Comparison of ENCODE assay signal across 12 cellular contexts in genomic region chr1:243415663-243416365, GRCh38.
DNase-seq lines count a peak whose midpoint lies in the region; ATAC-seq lines count a peak whose summit lies in the region.
"Had no signal": no experiment of that assay in that cellular context is flagged by ENCODE, and none has a peak within 500 bp of the region (broad histone marks: within the 10 kb centered on the region; RNA-seq: fewer than 3 reads in every experiment).

No MANE protein-coding gene starts in this region.

- peak overlapping the region; percentile 48 for H3K27ac ChIP-seq in cingulate gyrus (ENCODE audit: low read depth, low read length)
- H3K27ac ChIP-seq: gastrocnemius medialis had no signal

- no peak for DNase-seq in activated naive CD8-positive, alpha-beta T cell treated with anti-CD3 and anti-CD28 coated beads, Interleukin-2, amount 10 ng/mL, durations not matched to agents 7 days and 5 days
- no peak for DNase-seq in activated naive CD8-positive, alpha-beta T cell treated with anti-CD3 and anti-CD28 coated beads for 36 hours
- DNase-seq in NCI-H524 treated with DMSO at 0.1 percent for 48 hours (lab: John Stamatoyannopoulos, UW) (peak; percentile 92), A172 (ENCODE audit: low spot score) (no peak), iPS-NIHi11 (ENCODE audit: low spot score) (no peak), foreskin melanocyte (no peak)
- DNase-seq: activated CD8-positive, alpha-beta memory T cell treated with anti-CD3 and anti-CD28 coated beads for 24 hours; DMS53; gastrocnemius medialis; NCI-H1048 had no signal

- no peak for ATAC-seq in activated naive CD8-positive, alpha-beta T cell treated with anti-CD3 and anti-CD28 coated beads, Interleukin-2, amount 10 ng/mL, durations not matched to agents 7 days and 5 days (ENCODE audit: low read depth)
- no peak for ATAC-seq in GM19328 (IDR thresholded peaks at IDR 0.05; ENCODE audit: unreplicated experiment)
- ATAC-seq: gastrocnemius medialis had no signal

- H3K27me3 Mint-ChIP-seq in activated naive CD8-positive, alpha-beta T cell treated with anti-CD3 and anti-CD28 coated beads, Interleukin-2, amount 10 ng/mL, durations not matched to agents 7 days and 5 days = no peaks in the 10 kb centered on the region
- no peaks in the 10 kb centered on the region for H3K27me3 Mint-ChIP-seq in activated naive CD8-positive, alpha-beta T cell treated with anti-CD3 and anti-CD28 coated beads for 36 hours

- no peaks in the 10 kb centered on the region for H3K9me3 Mint-ChIP-seq in activated naive CD8-positive, alpha-beta T cell treated with anti-CD3 and anti-CD28 coated beads, Interleukin-2, amount 10 ng/mL, durations not matched to agents 7 days and 5 days
- H3K9me3 Mint-ChIP-seq in activated naive CD8-positive, alpha-beta T cell treated with anti-CD3 and anti-CD28 coated beads for 36 hours = no peaks in the 10 kb centered on the region

- H3K4me1 Mint-ChIP-seq in activated naive CD8-positive, alpha-beta T cell treated with anti-CD3 and anti-CD28 coated beads, Interleukin-2, amount 10 ng/mL, durations not matched to agents 7 days and 5 days = peaks cover 33% of the 10 kb centered on the region
- peaks cover 30% of the 10 kb centered on the region for H3K4me1 Mint-ChIP-seq in activated naive CD8-positive, alpha-beta T cell treated with anti-CD3 and anti-CD28 coated beads for 36 hours

- POLR2A ChIA-PET in activated naive CD8-positive, alpha-beta T cell treated with anti-CD3 and anti-CD28 coated beads, Interleukin-2, amount 10 ng/mL, durations not matched to agents 7 days and 5 days (lab: Charles Lee) = no interaction called here

- H3K27ac Mint-ChIP-seq in activated naive CD8-positive, alpha-beta T cell treated with anti-CD3 and anti-CD28 coated beads, Interleukin-2, amount 10 ng/mL, durations not matched to agents 7 days and 5 days = peak overlapping the region; percentile 64
- H3K27ac Mint-ChIP-seq in activated naive CD8-positive, alpha-beta T cell treated with anti-CD3 and anti-CD28 coated beads for 36 hours = no peak overlapping the region

- H3K36me3 Mint-ChIP-seq in activated naive CD8-positive, alpha-beta T cell treated with anti-CD3 and anti-CD28 coated beads, Interleukin-2, amount 10 ng/mL, durations not matched to agents 7 days and 5 days = peaks cover 15% of the 10 kb centered on the region
- H3K36me3 Mint-ChIP-seq in activated naive CD8-positive, alpha-beta T cell treated with anti-CD3 and anti-CD28 coated beads for 36 hours = peaks cover 17% of the 10 kb centered on the region

- H3K4me3 Mint-ChIP-seq in activated naive CD8-positive, alpha-beta T cell treated with anti-CD3 and anti-CD28 coated beads, Interleukin-2, amount 10 ng/mL, durations not matched to agents 7 days and 5 days = peak overlapping the region; percentile 22
- no peak overlapping the region for H3K4me3 Mint-ChIP-seq in activated naive CD8-positive, alpha-beta T cell treated with anti-CD3 and anti-CD28 coated beads for 36 hours
